ENCODE assay signal across 9 cellular contexts in genomic region chr9:33719581-33720374, GRCh38.
A peak's percentile ranks its signal among the peaks of the same experiment; 100 is the strongest.
DNase-seq lines count a peak whose midpoint lies in the region; ATAC-seq, FAIRE-seq and TF ChIP-seq lines count a peak whose summit lies in the region.
"Had no signal": no experiment of that assay in that cellular context is flagged by ENCODE, and none has a peak within 500 bp of the region (broad histone marks: within the 10 kb centered on the region; RNA-seq: fewer than 3 reads in every experiment).

No MANE protein-coding gene starts in this region.

- intact Hi-C loops in right cardiac atrium (cut with DNase I) = loop anchor here in 2 of 4 donors (2.0 to 5.0 kb wide), 2 partner anchors 92 to 95 kb away; no protein-coding TSS in a partner anchor

- H3K27me3 ChIP-seq in AG04450 (ENCODE audit: control insufficient read depth, insufficient read depth, low read length) (peaks cover 12% of the 10 kb centered on the region), right cardiac atrium (ENCODE audit: control insufficient read depth, insufficient read depth) (no peaks in the 10 kb centered on the region)

- no peak overlapping the region for H3K27ac Mint-ChIP-seq in activated T-cell treated with anti-CD3 and anti-CD28 coated beads, Interleukin-2, amount 50 U/mL, for 72 hours
- H3K27ac Mint-ChIP-seq: stimulated activated naive CD8-positive, alpha-beta T cell treated with anti-CD3 and anti-CD28 coated beads, Interleukin-15, Interleukin-2, amounts not matched to agents 100 ng/mL and 50 ng/mL, for 24 hours had no signal

- peak; percentile 53 for TF ChIP-seq CTCF in AG04450 (IDR thresholded peaks at IDR 0.05; ENCODE audit: low read depth, low read length)

- H3K27ac ChIP-seq in AG04450 (ENCODE audit: low read depth, low read length) (no peak overlapping the region), right cardiac atrium (ENCODE audit: low read length) (no peak overlapping the region)

- H3K36me3 Mint-ChIP-seq in activated T-cell treated with anti-CD3 and anti-CD28 coated beads, Interleukin-2, amount 50 U/mL, for 72 hours (ENCODE audit: insufficient read depth in 2 of 2) = no peaks in the 10 kb centered on the region

- ATAC-seq in activated T-cell treated with anti-CD3 and anti-CD28 coated beads, Interleukin-2, amount 50 U/mL, for 72 hours (replicated peaks in 1 of 2) = peak; percentile 60 to 63
- ATAC-seq in right cardiac atrium (peak; percentile 27 to 41), GM19023 (IDR thresholded peaks at IDR 0.05; ENCODE audit: unreplicated experiment) (no peak)

- H3K4me3 Mint-ChIP-seq in activated T-cell treated with anti-CD3 and anti-CD28 coated beads, Interleukin-2, amount 50 U/mL, for 72 hours = peak overlapping the region; percentile 25 to 41
- H3K4me3 Mint-ChIP-seq: stimulated activated naive CD8-positive, alpha-beta T cell treated with anti-CD3 and anti-CD28 coated beads, Interleukin-15, Interleukin-2, amounts not matched to agents 100 ng/mL and 50 ng/mL, for 24 hours had no signal

- 36% methylated on average over 19 of the region's 19 CpGs for WGBS in right cardiac atrium

- POLR2A ChIA-PET in AG04450 (lab: Yijun Ruan, JAX) = interaction anchor here (0.5 kb wide), 1 partner anchor 430 kb away, joined by 3 read pairs; the partner anchor contains the start of gene NFX1

- DNase-seq in AG04450 (ENCODE audit: low read depth, low spot score) (no peak), GM18507 (ENCODE audit: extremely low spot score, insufficient read length, low read depth) (no peak), NCI-H69 (lab: John Stamatoyannopoulos, UW) (peak; percentile 84), right cardiac atrium (peak; percentile 16 to 52 (median 45)), epidermal melanocyte (ENCODE audit: insufficient read length, low spot score) (no peak)
- peak; percentile 52 to 57 for DNase-seq in activated T-cell treated with anti-CD3 and anti-CD28 coated beads, Interleukin-2, amount 50 U/mL, for 72 hours
- DNase-seq in stimulated activated CD8-positive, alpha-beta memory T cell treated with anti-CD3 and anti-CD28 coated beads, Interleukin-15, amount 100 ng/mL, for 48 hours (ENCODE audit: low read depth in 2 of 2) = peak; percentile 24 to 38

- H3K9me3 ChIP-seq in AG04450 (ENCODE audit: control insufficient read depth, insufficient read depth, low read length) = no peaks in the 10 kb centered on the region; the same call in 1 of the 2 replicates
- H3K9me3 ChIP-seq in right cardiac atrium (ENCODE audit: control insufficient read depth, low read length) = no peaks in the 10 kb centered on the region

- H3K4me3 ChIP-seq in AG04450 (ENCODE audit: low read depth, low read length) (no peak overlapping the region), right cardiac atrium (ENCODE audit: low read length) (no peak overlapping the region)

- peaks cover 6% of the 10 kb centered on the region for H3K4me1 Mint-ChIP-seq in activated T-cell treated with anti-CD3 and anti-CD28 coated beads, Interleukin-2, amount 50 U/mL, for 72 hours (ENCODE audit: low read depth)

- H3K4me1 ChIP-seq in right cardiac atrium (ENCODE audit: control insufficient read depth, insufficient read depth, low read length) = peaks cover 3% of the 10 kb centered on the region

- H3K27me3 Mint-ChIP-seq in activated T-cell treated with anti-CD3 and anti-CD28 coated beads, Interleukin-2, amount 50 U/mL, for 72 hours (ENCODE audit: low read depth) = no peaks in the 10 kb centered on the region

- no peaks in the 10 kb centered on the region for H3K9me3 Mint-ChIP-seq in activated T-cell treated with anti-CD3 and anti-CD28 coated beads, Interleukin-2, amount 50 U/mL, for 72 hours
- H3K9me3 Mint-ChIP-seq: stimulated activated naive CD8-positive, alpha-beta T cell treated with anti-CD3 and anti-CD28 coated beads, Interleukin-15, Interleukin-2, amounts not matched to agents 100 ng/mL and 50 ng/mL, for 24 hours had no signal

- peak; percentile 18 for FAIRE-seq in GM18507 (lab: Jason Lieb, UNC)

- CTCF ChIA-PET in AG04450 (lab: Charles Lee) = interaction anchor here (0.6 to 8.6 kb wide), 8 partner anchors 18 to 502 kb away, joined by 3 to 275 read pairs (median 6); partner anchors contain the start of gene NOL6

Comparison
In these comparisons a context has a peak if more than half of its experiments do, and no peak if none do; other contexts are left out.
1. DNase-seq: peak in NCI-H69 (single experiment), activated T-cell treated with anti-CD3 and anti-CD28 coated beads, Interleukin-2, amount 50 U/mL, for 72 hours (2 of 2), right cardiac atrium (3 of 3) and stimulated activated CD8-positive, alpha-beta memory T cell treated with anti-CD3 and anti-CD28 coated beads, Interleukin-15, amount 100 ng/mL, for 48 hours (2 of 2); none in AG04450 (single experiment), GM18507 (single experiment) and epidermal melanocyte (single experiment).